In genomic region chr9:86361176-86361575, GRCh38 we compare ENCODE assay signal across 6 cellular contexts.
"Had no signal": no experiment of that assay in that cellular context is flagged by ENCODE, and none has a peak within 500 bp of the region (broad histone marks: within the 10 kb centered on the region; RNA-seq: fewer than 3 reads in every experiment).

No MANE protein-coding gene starts in this region.

- DNase-seq: H9, HCEC 1CT, IMR-90 had no signal

- H3K27ac ChIP-seq: HL-60 had no signal

- H3K27ac Mint-ChIP-seq: GM23338 had no signal

- H3K4me3 Mint-ChIP-seq: GM23338, H9 had no signal

- ATAC-seq: GM23338, K562 had no signal

- H3K4me3 ChIP-seq: GM23338, K562 had no signal
